In genomic region chr2:85413592-85414421, GRCh38 we compare ENCODE assay signal across 1 cellular context.
TF ChIP-seq lines count a peak whose summit lies in the region.

No MANE protein-coding gene starts in this region.

TF ChIP-seq in IMR-90, 13 proteins besides CTCF, POLR2A, EP300 and RAD21 (continued from another document):
- TF ChIP-seq, protein P1, sequence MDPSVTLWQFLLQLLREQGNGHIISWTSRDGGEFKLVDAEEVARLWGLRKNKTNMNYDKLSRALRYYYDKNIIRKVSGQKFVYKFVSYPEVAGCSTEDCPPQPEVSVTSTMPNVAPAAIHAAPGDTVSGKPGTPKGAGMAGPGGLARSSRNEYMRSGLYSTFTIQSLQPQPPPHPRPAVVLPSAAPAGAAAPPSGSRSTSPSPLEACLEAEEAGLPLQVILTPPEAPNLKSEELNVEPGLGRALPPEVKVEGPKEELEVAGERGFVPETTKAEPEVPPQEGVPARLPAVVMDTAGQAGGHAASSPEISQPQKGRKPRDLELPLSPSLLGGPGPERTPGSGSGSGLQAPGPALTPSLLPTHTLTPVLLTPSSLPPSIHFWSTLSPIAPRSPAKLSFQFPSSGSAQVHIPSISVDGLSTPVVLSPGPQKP (IDR thresholded peaks at IDR 0.05; ENCODE audit: borderline replicate concordance, low read depth, low read length), result no peak
- TF ChIP-seq SMC3 (IDR thresholded peaks at IDR 0.05; ENCODE audit: low read depth, low read length), result no peak
